In the genomic region with DNA sequence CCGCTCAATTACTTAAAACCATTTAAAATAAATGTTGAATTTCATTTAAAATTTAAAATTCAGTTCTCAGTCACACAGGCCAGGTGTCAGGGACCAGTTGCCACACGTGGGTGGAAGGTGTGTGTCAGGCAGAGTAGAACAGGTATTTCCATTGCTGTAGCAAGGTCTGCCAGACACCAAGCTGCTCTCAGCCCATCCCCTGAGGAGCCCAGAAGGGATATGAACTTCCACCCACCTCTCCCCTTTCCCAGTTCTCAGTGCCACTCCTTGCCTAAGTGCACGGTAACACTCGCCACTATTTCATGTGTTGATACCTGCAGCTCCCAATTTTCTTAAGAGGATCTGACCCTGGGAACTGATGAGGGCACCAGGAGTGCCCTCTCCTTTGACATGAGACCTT, we compare ENCODE assay signal across 16 cellular contexts. TPM values are rescaled to one million over a fixed set of nuclear protein-coding genes. Genes with fewer than 3 reads are reported as not detected.
DNase-seq lines count a peak whose midpoint lies in the region; ATAC-seq and TF ChIP-seq lines count a peak whose summit lies in the region.
"Had no signal": no experiment of that assay in that cellular context is flagged by ENCODE, and none has a peak within 500 bp of the region (broad histone marks: within the 10 kb centered on the region; RNA-seq: fewer than 3 reads in every experiment).

No MANE protein-coding gene starts in this region.

- peak overlapping the region in 1 of 2 donors; percentile 80 for H3K4me3 Mint-ChIP-seq in CD14-positive monocyte
- H3K4me3 Mint-ChIP-seq in dendritic cell treated with granulocyte-macrophage colony-stimulating factor and Interleukin-4, amounts not matched to agents 40 ng/mL and 50 ng/mL, for 4 days, result peak overlapping the region; percentile 15
- H3K4me3 Mint-ChIP-seq: CD4-positive, CD25-positive, alpha-beta regulatory T cell; HFFc6 had no signal

- peaks cover 68% of the 10 kb centered on the region for H3K4me1 ChIP-seq in Karpas-422 (ENCODE audit: low read length)
- H3K4me1 ChIP-seq in parathyroid adenoma, result peaks cover 36% of the 10 kb centered on the region

- H3K36me3 Mint-ChIP-seq in CD14-positive monocyte, result peaks cover 57 to 69% of the 10 kb centered on the region in 2 donors
- H3K36me3 Mint-ChIP-seq in dendritic cell treated with granulocyte-macrophage colony-stimulating factor and Interleukin-4, amounts not matched to agents 40 ng/mL and 50 ng/mL, for 4 days (ENCODE audit: low read depth), result peaks cover 85% of the 10 kb centered on the region
- H3K36me3 Mint-ChIP-seq: CD4-positive, CD25-positive, alpha-beta regulatory T cell had no signal

- H3K9me3 ChIP-seq in Karpas-422 (ENCODE audit: low read length) (peaks cover 5% of the 10 kb centered on the region), parathyroid adenoma (ENCODE audit: control insufficient read depth, low read length) (no peaks in the 10 kb centered on the region)

- H3K27me3 ChIP-seq in Karpas-422 (ENCODE audit: low read length), result no peaks in the 10 kb centered on the region
- H3K27me3 ChIP-seq in parathyroid adenoma (ENCODE audit: control insufficient read depth, insufficient read depth, low read length), result no peaks in the 10 kb centered on the region

- no peak overlapping the region for H2AFZ ChIP-seq in Karpas-422 (ENCODE audit: low read length)
- no peak overlapping the region for H2AFZ ChIP-seq in parathyroid adenoma

- H3K9me3 Mint-ChIP-seq in CD14-positive monocyte, result peaks cover 2 to 7% (median 4%) of the 10 kb centered on the region in 7 donors
- peaks cover 5% of the 10 kb centered on the region for H3K9me3 Mint-ChIP-seq in dendritic cell treated with granulocyte-macrophage colony-stimulating factor and Interleukin-4, amounts not matched to agents 40 ng/mL and 50 ng/mL, for 4 days

- no peak for ATAC-seq in GM21447 (IDR thresholded peaks at IDR 0.05; ENCODE audit: unreplicated experiment)

- no peaks in the 10 kb centered on the region for H3K9me2 ChIP-seq in Karpas-422 (replicated peaks; ENCODE audit: insufficient read depth, low read length)

- peak overlapping the region; percentile 85 to 98 (median 94) for H3K27ac Mint-ChIP-seq in CD14-positive monocyte
- peak overlapping the region; percentile 64 for H3K27ac Mint-ChIP-seq in dendritic cell treated with granulocyte-macrophage colony-stimulating factor and Interleukin-4, amounts not matched to agents 40 ng/mL and 50 ng/mL, for 4 days
- H3K27ac Mint-ChIP-seq: HFFc6 had no signal

- no peaks in the 10 kb centered on the region for H3K27me3 Mint-ChIP-seq in CD14-positive monocyte (ENCODE audit: low read depth in 3 of 3)
- no peaks in the 10 kb centered on the region for H3K27me3 Mint-ChIP-seq in dendritic cell treated with granulocyte-macrophage colony-stimulating factor and Interleukin-4, amounts not matched to agents 40 ng/mL and 50 ng/mL, for 4 days

- no peaks in the 10 kb centered on the region for H4K20me1 ChIP-seq in Karpas-422 (ENCODE audit: insufficient read depth, low read depth, low read length)

- H3K79me2 ChIP-seq in Karpas-422 (ENCODE audit: low read length) (peaks cover 84% of the 10 kb centered on the region), parathyroid adenoma (peaks cover 33% of the 10 kb centered on the region)

- no peak for TF ChIP-seq CTCF in CD14-positive monocyte (IDR thresholded peaks at IDR 0.05)
- TF ChIP-seq CTCF in parathyroid adenoma (IDR thresholded peaks at IDR 0.05), result no peak

- H3K4me2 ChIP-seq in Karpas-422 (ENCODE audit: low read depth, low read length, poor library complexity, severe bottlenecking) (peak overlapping the region; percentile 88), parathyroid adenoma (ENCODE audit: low read length) (no peak overlapping the region)

- H3K36me3 ChIP-seq in Karpas-422 (ENCODE audit: insufficient read depth, low read length), result peaks cover 39% of the 10 kb centered on the region
- peaks cover 2% of the 10 kb centered on the region for H3K36me3 ChIP-seq in parathyroid adenoma (ENCODE audit: control insufficient read depth, insufficient read depth, low read length)

- peaks cover 86% of the 10 kb centered on the region for H3K4me1 Mint-ChIP-seq in CD14-positive monocyte
- peaks cover 90% of the 10 kb centered on the region for H3K4me1 Mint-ChIP-seq in dendritic cell treated with granulocyte-macrophage colony-stimulating factor and Interleukin-4, amounts not matched to agents 40 ng/mL and 50 ng/mL, for 4 days (ENCODE audit: low read depth)

- intact Hi-C loops in CD14-positive monocyte (cut with micrococcal nuclease), result no loop called here
- intact Hi-C loops in dendritic cell treated with granulocyte-macrophage colony-stimulating factor and Interleukin-4, amounts not matched to agents 40 ng/mL and 50 ng/mL, for 4 days (cut with micrococcal nuclease), result no loop called here

- H3K27ac ChIP-seq in Karpas-422 (ENCODE audit: low read length), result peak overlapping the region; percentile 99
- peak overlapping the region; percentile 82 for H3K27ac ChIP-seq in parathyroid adenoma

- H3K4me3 ChIP-seq in Karpas-422 (ENCODE audit: low read length) (peak overlapping the region; percentile 52), parathyroid adenoma (ENCODE audit: low read depth, low read length) (no peak overlapping the region)

- DNase-seq in CD14-positive monocyte (ENCODE audit: low spot score), result no peak
- DNase-seq in Karpas-422, result peak; percentile 55
- DNase-seq in stimulated activated CD4-positive, alpha-beta T cell treated with anti-CD3 and anti-CD28 coated beads, Interleukin-4, amount 100 ng/mL, for 4 hours, result no peak
- no peak for DNase-seq in NCI-H69 (lab: John Stamatoyannopoulos, UW)
- no peak for DNase-seq in NCI-H1105 (lab: John Stamatoyannopoulos, UW)
- DNase-seq: CD4-positive, CD25-positive, alpha-beta regulatory T cell; HFFc6; MM.1S; NCI-H1092 treated with DMSO at 0.1 percent for 48 hours; NCI-H1694; NCI-H2107; RPMI8226; SIG-M5 had no signal

- peak overlapping the region; percentile 73 for H3K9ac ChIP-seq in Karpas-422 (ENCODE audit: low read length)
- H3K9ac ChIP-seq in parathyroid adenoma, result no peak overlapping the region

RNA-seq across cellular contexts. Expression of gene SYK, which starts 12.7 kb away (rescaled TPM):
- polyA plus RNA-seq in CD14-positive monocyte, result 100 to 1,000 TPM; 177 to 186 TPM
- 151 and 216 TPM in 2 replicates for total RNA-seq in Karpas-422 (2014; rRNA removed; shearing (Covaris generic); ENCODE audit: low replicate concordance)
- total RNA-seq: HFFc6 had no signal
